13 cellular contexts compared by ENCODE assay signal in genomic region chr15:63772531-63772930, GRCh38.
DNase-seq lines count a peak whose midpoint lies in the region; FAIRE-seq and TF ChIP-seq lines count a peak whose summit lies in the region.
"Had no signal": no experiment of that assay in that cellular context is flagged by ENCODE, and none has a peak within 500 bp of the region (broad histone marks: within the 10 kb centered on the region; RNA-seq: fewer than 3 reads in every experiment).

No MANE protein-coding gene starts in this region.

- no peak for TF ChIP-seq CTCF in AG09319 (IDR thresholded peaks at IDR 0.05; ENCODE audit: low read depth, low read length)

- FAIRE-seq in G401.6 (lab: Jason Lieb, UNC) (peak; percentile 34), H54 (lab: Jason Lieb, UNC) (no peak)
- FAIRE-seq: A549, GM12891 had no signal

- DNase-seq in AG09319 (ENCODE audit: extremely low read depth, low read depth) (peak; percentile 10), fibroblast of gingiva (ENCODE audit: low read depth) (peak; percentile 3), T-helper 1 cell (no peak), OCI-M1 (lab: John Stamatoyannopoulos, UW) (no peak), H54 (ENCODE audit: insufficient read length, low spot score) (no peak)
- DNase-seq: BE2C; CD4-positive, alpha-beta memory T cell; DMS79; GM23248; H7 had no signal

- TF ChIP-seq POLR2A in H54 (IDR thresholded peaks at IDR 0.05; ENCODE audit: low read depth, low read length), result no peak

Comparison
In these comparisons a context has a peak if more than half of its experiments do, and no peak if none do; other contexts are left out.
1. DNase-seq: peak in AG09319 (single experiment) and fibroblast of gingiva (single experiment); none in T-helper 1 cell (0 of 5), OCI-M1 (single experiment) and H54 (single experiment).